8 cellular contexts compared by ENCODE assay signal in the genomic region with DNA sequence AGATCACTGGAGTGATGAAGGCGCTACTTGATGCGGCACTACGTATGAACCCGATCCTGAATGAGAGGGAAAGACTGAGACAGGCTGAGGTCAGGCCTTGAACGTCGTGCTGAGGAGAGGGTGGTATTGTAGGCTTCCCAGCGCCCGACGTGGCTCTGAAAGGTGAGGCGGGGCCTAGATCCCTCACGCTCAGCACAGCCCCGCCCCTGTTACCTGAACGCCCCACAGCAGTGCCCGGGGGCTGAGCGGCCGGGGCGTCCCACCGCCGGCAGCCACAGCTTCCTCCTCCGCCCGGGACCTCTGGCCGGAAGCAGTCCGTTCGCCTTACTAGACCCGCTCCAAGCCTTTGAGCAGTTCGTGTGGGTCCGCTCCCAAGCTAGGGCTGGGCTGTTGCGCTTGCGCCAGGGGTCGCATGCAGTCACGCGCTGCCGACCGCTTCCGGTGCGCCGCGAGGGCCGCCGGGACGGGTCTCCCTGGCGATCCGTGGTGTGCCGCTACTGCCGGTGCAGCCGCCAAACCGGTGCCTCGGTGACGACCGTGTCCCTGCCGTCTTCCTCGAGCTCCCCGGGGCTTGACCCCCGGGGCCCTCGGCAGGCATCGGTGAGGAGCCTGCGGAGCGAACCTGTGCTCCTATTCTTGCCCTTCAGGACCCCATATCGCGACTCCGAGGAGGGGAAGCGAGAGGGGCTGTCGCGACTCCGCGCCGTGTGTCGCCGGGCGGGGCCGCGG. TPM values are rescaled to one million over a fixed set of nuclear protein-coding genes. Genes with fewer than 3 reads are reported as not detected.
A peak's percentile ranks its signal among the peaks of the same experiment; 100 is the strongest.
DNase-seq lines count a peak whose midpoint lies in the region; ATAC-seq and TF ChIP-seq lines count a peak whose summit lies in the region.

A gene with protein sequence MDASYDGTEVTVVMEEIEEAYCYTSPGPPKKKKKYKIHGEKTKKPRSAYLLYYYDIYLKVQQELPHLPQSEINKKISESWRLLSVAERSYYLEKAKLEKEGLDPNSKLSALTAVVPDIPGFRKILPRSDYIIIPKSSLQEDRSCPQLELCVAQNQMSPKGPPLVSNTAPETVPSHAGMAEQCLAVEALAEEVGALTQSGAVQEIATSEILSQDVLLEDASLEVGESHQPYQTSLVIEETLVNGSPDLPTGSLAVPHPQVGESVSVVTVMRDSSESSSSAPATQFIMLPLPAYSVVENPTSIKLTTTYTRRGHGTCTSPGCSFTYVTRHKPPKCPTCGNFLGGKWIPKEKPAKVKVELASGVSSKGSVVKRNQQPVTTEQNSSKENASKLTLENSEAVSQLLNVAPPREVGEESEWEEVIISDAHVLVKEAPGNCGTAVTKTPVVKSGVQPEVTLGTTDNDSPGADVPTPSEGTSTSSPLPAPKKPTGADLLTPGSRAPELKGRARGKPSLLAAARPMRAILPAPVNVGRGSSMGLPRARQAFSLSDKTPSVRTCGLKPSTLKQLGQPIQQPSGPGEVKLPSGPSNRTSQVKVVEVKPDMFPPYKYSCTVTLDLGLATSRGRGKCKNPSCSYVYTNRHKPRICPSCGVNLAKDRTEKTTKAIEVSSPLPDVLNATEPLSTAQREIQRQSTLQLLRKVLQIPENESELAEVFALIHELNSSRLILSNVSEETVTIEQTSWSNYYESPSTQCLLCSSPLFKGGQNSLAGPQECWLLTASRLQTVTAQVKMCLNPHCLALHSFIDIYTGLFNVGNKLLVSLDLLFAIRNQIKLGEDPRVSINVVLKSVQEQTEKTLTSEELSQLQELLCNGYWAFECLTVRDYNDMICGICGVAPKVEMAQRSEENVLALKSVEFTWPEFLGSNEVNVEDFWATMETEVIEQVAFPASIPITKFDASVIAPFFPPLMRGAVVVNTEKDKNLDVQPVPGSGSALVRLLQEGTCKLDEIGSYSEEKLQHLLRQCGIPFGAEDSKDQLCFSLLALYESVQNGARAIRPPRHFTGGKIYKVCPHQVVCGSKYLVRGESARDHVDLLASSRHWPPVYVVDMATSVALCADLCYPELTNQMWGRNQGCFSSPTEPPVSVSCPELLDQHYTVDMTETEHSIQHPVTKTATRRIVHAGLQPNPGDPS (N-terminal part only) (plus strand): TSS at position 479 of the 729 bp plus-strand sequence. CDS start 4,114 bp downstream, outside the sequence.
A gene (minus strand): TSS at position 394 of the 729 bp plus-strand sequence. CDS start 4,306 bp downstream, outside the sequence.

- peak; percentile 82 to 85 for DNase-seq in AML-193 (lab: John Stamatoyannopoulos, UW)
- peak; percentile 62 to 88 for DNase-seq in NCI-H446 (lab: John Stamatoyannopoulos, UW)
- DNase-seq in activated CD4-positive, CD25-positive, alpha-beta regulatory T cell treated with anti-CD3 and anti-CD28 coated beads, Interleukin-2, amount 50 U/mL, for 72 hours: peak; percentile 85
- DNase-seq in cerebellar nuclear complex (lab: John Stamatoyannopoulos, UW): peak; percentile 42 to 46
- DNase-seq in kidney epithelial cell (ENCODE audit: low read depth): peak; percentile 85
- DNase-seq in stimulated activated CD4-positive, alpha-beta T cell treated with anti-CD3 and anti-CD28 coated beads, Interleukin-15, amount 100 ng/mL, for 24 hours: peak; percentile 93

- peak; percentile 85 for ATAC-seq in GM19043 (IDR thresholded peaks at IDR 0.05; ENCODE audit: low read depth, unreplicated experiment)
- ATAC-seq in HG03354 (IDR thresholded peaks at IDR 0.05; ENCODE audit: poor library complexity, severe bottlenecking, unreplicated experiment): peak; percentile 90

- H3K4me3 ChIP-seq in kidney epithelial cell (ENCODE audit: low read depth, low read length): peak within 1 kb of the TSS; percentile 94

- H3K36me3 ChIP-seq in kidney epithelial cell (ENCODE audit: control insufficient read depth, insufficient read depth, low read length): no peaks in the 10 kb centered on the region

- no peaks in the 10 kb centered on the region for H3K27me3 ChIP-seq in kidney epithelial cell (ENCODE audit: control insufficient read depth, insufficient read depth, low read length)

- TF ChIP-seq CTCF in kidney epithelial cell (IDR thresholded peaks at IDR 0.05; ENCODE audit: insufficient read depth, low read length, poor library complexity, severe bottlenecking): no peak

RNA-seq across cellular contexts. Expression of the first gene that starts in this region (rescaled TPM):
- total RNA-seq in kidney epithelial cell: 64.0 and 72.4 TPM in 2 replicates

RNA-seq across cellular contexts. Expression of the second gene that starts in this region (rescaled TPM):
- 4.1 and 4.7 TPM in 2 replicates for total RNA-seq in kidney epithelial cell

Comparison
In these comparisons a context has a peak if more than half of its experiments do, and no peak if none do; other contexts are left out.
1. Peak in every context shown above with its lines: DNase-seq, ATAC-seq and H3K4me3 ChIP-seq.